In the genomic region with DNA sequence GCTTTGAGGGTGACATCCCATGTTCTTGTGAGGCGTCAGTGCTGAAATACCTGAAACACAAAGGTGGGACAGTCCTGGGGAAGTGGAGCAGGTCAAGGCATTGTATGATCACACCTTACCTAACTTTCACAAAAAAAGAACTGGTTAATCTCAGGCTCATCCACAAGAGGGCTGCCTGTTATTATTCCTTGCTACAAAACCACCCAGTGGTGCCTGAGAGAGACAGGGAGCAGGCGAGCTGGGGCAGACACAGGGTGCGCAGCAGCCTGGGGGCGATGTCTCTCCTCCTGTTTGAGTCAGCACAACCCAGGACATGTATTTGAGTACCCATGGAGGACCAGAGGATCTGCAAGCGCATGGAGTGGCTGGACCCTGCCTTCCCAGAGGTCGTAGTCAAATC, we compare ENCODE assay signal across 13 cellular contexts.
DNase-seq lines count a peak whose midpoint lies in the region; ATAC-seq and TF ChIP-seq lines count a peak whose summit lies in the region.
"Had no signal": no experiment of that assay in that cellular context is flagged by ENCODE, and none has a peak within 500 bp of the region (broad histone marks: within the 10 kb centered on the region; RNA-seq: fewer than 3 reads in every experiment).

No MANE protein-coding gene starts in this region.

- H3K4me2 ChIP-seq in GM23338 (no peak overlapping the region), neural cell (ENCODE audit: low read length) (peak overlapping the region; percentile 90)

- H3K9me3 Mint-ChIP-seq in GM23338 = no peaks in the 10 kb centered on the region
- H3K9me3 Mint-ChIP-seq in endodermal cell = peaks cover 2% of the 10 kb centered on the region
- H3K9me3 Mint-ChIP-seq: mesothelial cell of epicardium had no signal

- H3K27ac Mint-ChIP-seq in GM23338 = peak overlapping the region; percentile 0; the same call in 1 of the 2 replicates
- H3K27ac Mint-ChIP-seq in endodermal cell = no peak overlapping the region
- H3K27ac Mint-ChIP-seq: mesothelial cell of epicardium had no signal

- TF ChIP-seq CTCF in GM23338 (conservative IDR thresholded peaks at IDR 0.05; ENCODE audit: low read depth in 2 of 2) (peak; percentile 79 to 96), endodermal cell (conservative IDR thresholded peaks at IDR 0.05) (peak; percentile 82), neural cell (IDR thresholded peaks at IDR 0.05; ENCODE audit: poor library complexity, severe bottlenecking) (peak; percentile 86)

- peaks cover 4% of the 10 kb centered on the region for H3K27me3 Mint-ChIP-seq in GM23338 (ENCODE audit: insufficient read depth, low read depth, poor library complexity)
- H3K27me3 Mint-ChIP-seq in endodermal cell (ENCODE audit: insufficient read depth) = no peaks in the 10 kb centered on the region

- H3K79me2 ChIP-seq in GM23338 (replicated peaks; ENCODE audit: insufficient read depth) (no peaks in the 10 kb centered on the region), neural cell (replicated peaks; ENCODE audit: insufficient read depth, low read length) (no peaks in the 10 kb centered on the region)

- TF ChIP-seq EP300 in neural cell (conservative IDR thresholded peaks at IDR 0.05; ENCODE audit: poor library complexity, severe bottlenecking) = peak; percentile 19

- H3F3A ChIP-seq in GM23338 (replicated peaks; ENCODE audit: low read depth) = no peaks in the 10 kb centered on the region
- H3F3A ChIP-seq in neural cell (ENCODE audit: insufficient read depth, low read length, poor library complexity, severe bottlenecking) = no peaks in the 10 kb centered on the region

- no peak overlapping the region for H3K4me3 ChIP-seq in GM23338
- H3K4me3 ChIP-seq in endodermal cell (ENCODE audit: low read length) = no peak overlapping the region
- H3K4me3 ChIP-seq in neural cell (ENCODE audit: low read length) = peak overlapping the region; percentile 59
- H3K4me3 ChIP-seq: adrenal gland, sigmoid colon had no signal

- peak overlapping the region; percentile 70; the same call in 1 of the 2 replicates for H2AFZ ChIP-seq in GM23338
- peak overlapping the region; percentile 25 for H2AFZ ChIP-seq in neural cell (ENCODE audit: low read depth, low read length)

- H3K9me3 ChIP-seq in endodermal cell (ENCODE audit: control insufficient read depth, low read length) (no peaks in the 10 kb centered on the region), neural cell (ENCODE audit: low read length) (no peaks in the 10 kb centered on the region)
- H3K9me3 ChIP-seq: adrenal gland, sigmoid colon had no signal

- H3K4me1 ChIP-seq in GM23338 (ENCODE audit: insufficient read depth) (no peaks in the 10 kb centered on the region), endodermal cell (ENCODE audit: control insufficient read depth, insufficient read depth, low read length) (no peaks in the 10 kb centered on the region)
- H3K4me1 ChIP-seq: adrenal gland, sigmoid colon had no signal

- H3K36me3 Mint-ChIP-seq in GM23338 (ENCODE audit: low read depth) (no peaks in the 10 kb centered on the region), endodermal cell (ENCODE audit: low read depth) (no peaks in the 10 kb centered on the region)
- H3K36me3 Mint-ChIP-seq: mesothelial cell of epicardium had no signal

- H4K20me1 ChIP-seq in GM23338 (replicated peaks; ENCODE audit: insufficient read depth) = no peaks in the 10 kb centered on the region
- H4K20me1 ChIP-seq in neural cell (ENCODE audit: insufficient read depth) = no peaks in the 10 kb centered on the region

- no peak overlapping the region for H3K4me3 Mint-ChIP-seq in GM23338
- no peak overlapping the region for H3K4me3 Mint-ChIP-seq in endodermal cell
- H3K4me3 Mint-ChIP-seq: mesothelial cell of epicardium had no signal

- DNase-seq in GM23338 (ENCODE audit: low spot score) = peak; percentile 92
- DNase-seq in NCI-H69 (lab: John Stamatoyannopoulos, UW) = peak; percentile 72
- peak; percentile 88 for DNase-seq in endodermal cell
- no peak for DNase-seq in AG08395 (ENCODE audit: low spot score)
- DNase-seq in T-helper 9 cell = no peak
- DNase-seq: sigmoid colon, substantia nigra, T1000 had no signal

- 42 to 52% methylated on average over 5 to 6 of the region's 6 CpGs for WGBS in endodermal cell (ENCODE audit: insufficient coverage in 1 of 2, insufficient read length in 1 of 2), 2 experiments

- H3K27ac ChIP-seq in GM23338 (ENCODE audit: low read depth) (no peak overlapping the region), endodermal cell (ENCODE audit: low read depth, low read length) (no peak overlapping the region), neural cell (ENCODE audit: low read length) (peak overlapping the region; percentile 97)
- H3K27ac ChIP-seq: adrenal gland, sigmoid colon had no signal

- H3K27me3 ChIP-seq in GM23338 (ENCODE audit: insufficient read depth) = no peaks in the 10 kb centered on the region
- H3K27me3 ChIP-seq in endodermal cell (ENCODE audit: control insufficient read depth, insufficient read depth, low read length, poor library complexity, severe bottlenecking) = no peaks in the 10 kb centered on the region
- H3K27me3 ChIP-seq in neural cell (ENCODE audit: insufficient read depth, low read depth, low read length) = no peaks in the 10 kb centered on the region
- H3K27me3 ChIP-seq: adrenal gland, sigmoid colon had no signal

- H3K9me2 ChIP-seq in GM23338 (ENCODE audit: insufficient read depth) (no peaks in the 10 kb centered on the region), neural cell (ENCODE audit: insufficient read depth, low read length) (no peaks in the 10 kb centered on the region)

- TF ChIP-seq RAD21 in neural cell (conservative IDR thresholded peaks at IDR 0.05) = peak; percentile 87

- peak; percentile 99 for ATAC-seq in GM23338
- no peak for ATAC-seq in HG03280 (IDR thresholded peaks at IDR 0.05; ENCODE audit: unreplicated experiment)
- no peak for ATAC-seq in HG02610 (IDR thresholded peaks at IDR 0.05; ENCODE audit: unreplicated experiment)

- H3K9ac ChIP-seq in endodermal cell (ENCODE audit: extremely low read depth, low read length, poor library complexity, severe bottlenecking) (no peak overlapping the region), neural cell (ENCODE audit: low read length) (peak overlapping the region; percentile 76)

- H3K4me1 Mint-ChIP-seq in GM23338 (peaks cover 14% of the 10 kb centered on the region), endodermal cell (peaks cover 11% of the 10 kb centered on the region)
- H3K4me1 Mint-ChIP-seq: mesothelial cell of epicardium had no signal

- H3K36me3 ChIP-seq in GM23338 (ENCODE audit: insufficient read depth) = no peaks in the 10 kb centered on the region
- H3K36me3 ChIP-seq in endodermal cell (ENCODE audit: control insufficient read depth, insufficient read depth, low read length) = no peaks in the 10 kb centered on the region
- no peaks in the 10 kb centered on the region for H3K36me3 ChIP-seq in neural cell (ENCODE audit: insufficient read depth, low read length)
- H3K36me3 ChIP-seq: adrenal gland, sigmoid colon had no signal

TF ChIP-seq in neural cell, 6 proteins besides CTCF, POLR2A, EP300 and RAD21:
- TF ChIP-seq TAF1 (IDR thresholded peaks at IDR 0.05; ENCODE audit: low read depth) = no peak
- TF ChIP-seq SMC3 (conservative IDR thresholded peaks at IDR 0.05; ENCODE audit: poor library complexity) = peak; percentile 90
TF ChIP-seq in neural cell: peak in this region for 1.

Comparison
In these comparisons a context has a peak if more than half of its experiments do, and no peak if none do; other contexts are left out.
1. DNase-seq: peak in GM23338 (single experiment), NCI-H69 (single experiment) and endodermal cell (single experiment); none in AG08395 (single experiment) and T-helper 9 cell (single experiment).
2. Peak in every context shown above with its lines, with median percentiles within 50 percentile points of each other: CTCF ChIP-seq.